In the genomic region with DNA sequence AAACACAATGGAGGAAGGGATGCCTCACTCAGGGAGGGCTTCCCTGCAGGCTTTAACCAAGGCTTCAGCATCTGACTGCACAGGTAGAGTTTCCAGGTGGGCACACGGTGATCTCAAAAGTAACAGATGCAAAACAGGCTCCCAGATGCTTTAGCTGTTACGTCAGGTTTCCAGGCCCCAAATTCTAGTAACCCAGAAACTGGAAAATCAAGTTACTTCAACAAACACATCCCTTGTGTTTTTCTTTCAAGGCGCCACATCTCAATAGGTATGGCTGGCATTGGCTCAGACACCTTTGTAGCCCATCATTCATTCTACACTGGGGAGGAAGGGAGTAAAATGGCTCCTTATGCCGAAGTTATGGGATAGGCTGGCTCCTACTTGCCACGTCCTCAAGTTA, we compare ENCODE assay signal across 28 cellular contexts. TPM values are rescaled to one million over a fixed set of nuclear protein-coding genes. Genes with fewer than 3 reads are reported as not detected.
"Had no signal": no experiment of that assay in that cellular context is flagged by ENCODE, and none has a peak within 500 bp of the region (broad histone marks: within the 10 kb centered on the region; RNA-seq: fewer than 3 reads in every experiment).

No MANE protein-coding gene starts in this region.

- H3K4me1 ChIP-seq: esophagus squamous epithelium had no signal

- H3K36me3 ChIP-seq: brain microvascular endothelial cell, esophagus squamous epithelium, heart left ventricle, WERI-Rb-1 had no signal

- H3K27ac ChIP-seq: brain microvascular endothelial cell, epithelial cell of prostate, esophagus squamous epithelium, heart left ventricle, WERI-Rb-1 had no signal

- H3K9me3 ChIP-seq: esophagus squamous epithelium, heart left ventricle had no signal

- ATAC-seq: activated CD4-positive, CD25-positive, alpha-beta regulatory T cell treated with anti-CD3 and anti-CD28 coated beads, Interleukin-2, amount 50 U/mL, for 24 hours; activated CD8-positive, alpha-beta T cell treated with anti-CD3 and anti-CD28 coated beads for 36 hours; activated T-cell treated with anti-CD3 and anti-CD28 coated beads, Interleukin-2, amount 50 U/mL, for 4 hours; activated T-helper 17 cell treated with anti-CD3 and anti-CD28 coated beads, Interleukin-2, amount 50 U/mL, for 72 hours; effector memory CD8-positive, alpha-beta T cell; heart left ventricle; T-cell had no signal

- DNase-seq: activated B cell treated with CpG ODN at 0.5 μM for 24 hours; activated CD4-positive, alpha-beta T cell treated with anti-CD3 and anti-CD28 coated beads for 48 hours; activated CD4-positive, alpha-beta T cell treated with anti-CD3 and anti-CD28 coated beads, Interleukin-2, amount 50 U/mL, for 1 hour; activated CD4-positive, alpha-beta T cell treated with anti-CD3 and anti-CD28 coated beads, Interleukin-2, amount 50 U/mL, for 48 hours; activated CD8-positive, alpha-beta memory T cell treated with anti-CD3 and anti-CD28 coated beads for 24 hours; activated CD8-positive, alpha-beta T cell treated with anti-CD3 and anti-CD28 coated beads for 36 hours; activated effector memory CD4-positive, alpha-beta T cell treated with Interleukin-2 at 50 U/mL for 16 hours; activated gamma-delta T cell treated with Interleukin-2 at 50 U/mL for 16 hours; activated naive CD4-positive, alpha-beta T cell treated with anti-CD3 and anti-CD28 coated beads, Interleukin-2, amount 50 U/mL, for 16 hours; activated naive CD4-positive, alpha-beta T cell treated with Interleukin-2 at 50 U/mL for 16 hours; activated T-cell treated with anti-CD3 and anti-CD28 coated beads, Interleukin-2, amount 50 U/mL, for 4 hours; amniotic stem cell; anterior cingulate cortex; brain microvascular endothelial cell; cortex of kidney; dermis blood vessel endothelial cell; effector CD4-positive, alpha-beta T cell; effector memory CD8-positive, alpha-beta T cell; esophagus squamous epithelium; glutamatergic neuron; heart left ventricle; T-cell; T-helper 9 cell; WERI-Rb-1 had no signal

- H3K4me3 ChIP-seq: esophagus squamous epithelium, heart left ventricle had no signal

RNA-seq across cellular contexts. Expression of a gene that starts 27.4 kb away (rescaled TPM):
- total RNA-seq: T-helper 2 cell treated with Interferon-gamma antibody and Interleukin-4, amounts not matched to agents 100 ng/mL and 5 ng/mL, for 36 hours had no signal
